In the genomic region with DNA sequence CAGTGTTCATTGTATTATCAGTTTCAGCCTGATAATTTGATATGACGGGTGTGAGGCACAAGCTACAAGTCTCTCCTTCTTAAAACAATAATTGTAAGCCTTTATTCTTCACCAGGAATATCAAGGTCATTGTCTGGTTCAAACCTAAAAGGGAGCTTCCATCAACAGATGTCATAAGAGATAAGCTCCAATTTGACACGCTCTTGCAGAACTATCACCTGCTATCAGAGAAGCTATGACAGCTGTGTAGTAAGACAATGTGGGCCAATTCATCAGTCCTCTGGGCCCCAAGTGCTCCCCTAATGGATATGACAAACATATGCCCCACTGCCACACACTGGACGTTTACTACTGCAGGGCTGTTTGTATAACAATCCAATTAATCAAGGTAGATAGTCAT, we compare ENCODE assay signal across 14 cellular contexts.
DNase-seq lines count a peak whose midpoint lies in the region; ATAC-seq lines count a peak whose summit lies in the region.
"Had no signal": no experiment of that assay in that cellular context is flagged by ENCODE, and none has a peak within 500 bp of the region (broad histone marks: within the 10 kb centered on the region; RNA-seq: fewer than 3 reads in every experiment).

No MANE protein-coding gene starts in this region.

- H3K27ac ChIP-seq in SJCRH30, result peak overlapping the region; percentile 95

- H3K36me3 ChIP-seq in SJCRH30, result peaks cover 2% of the 10 kb centered on the region; the same call in 1 of the 2 replicates
- H3K36me3 ChIP-seq: HAP-1 had no signal

- H3K4me1 ChIP-seq in SJCRH30, result peaks cover 30% of the 10 kb centered on the region
- H3K4me1 ChIP-seq: HAP-1 had no signal

- ATAC-seq in HG03139 (IDR thresholded peaks at IDR 0.05; ENCODE audit: unreplicated experiment) (no peak), HG02884 (IDR thresholded peaks at IDR 0.05; ENCODE audit: unreplicated experiment) (no peak)

- DNase-seq in NCI-H2227 (lab: John Stamatoyannopoulos, UW; ENCODE audit: unreplicated experiment) (peak; percentile 21), NCI-H2227 treated with DMSO at 0.1 percent for 48 hours (lab: John Stamatoyannopoulos, UW) (no peak), NCI-H524 (lab: John Stamatoyannopoulos, UW) (peak; percentile 56 to 92), SJCRH30 (peak; percentile 87 to 97), retina (peak; percentile 52), glomerular visceral epithelial cell (ENCODE audit: extremely low spot score) (no peak)
- DNase-seq: ACHN; C1 segment of cervical spinal cord; Calu3; CD4-positive, alpha-beta T cell; DMS 273 treated with DMSO at 0.1 percent for 48 hours had no signal

- no peak overlapping the region for H3K4me3 ChIP-seq in SJCRH30
- H3K4me3 ChIP-seq: HAP-1 had no signal

- no peaks in the 10 kb centered on the region for H3K9me3 ChIP-seq in SJCRH30 (replicated peaks)
- H3K9me3 ChIP-seq: HAP-1 had no signal

- H3K27me3 ChIP-seq in SJCRH30, result no peaks in the 10 kb centered on the region

Comparison
In these comparisons a context has a peak if more than half of its experiments do, and no peak if none do; other contexts are left out.
1. DNase-seq: peak in NCI-H2227 (single experiment), NCI-H524 (2 of 2), SJCRH30 (2 of 2) and retina (single experiment); none in NCI-H2227 treated with DMSO at 0.1 percent for 48 hours (single experiment) and glomerular visceral epithelial cell (single experiment).